In genomic region chr1:109392788-109393580, GRCh38 we compare ENCODE assay signal across 8 cellular contexts. TPM values are rescaled to one million over a fixed set of nuclear protein-coding genes. Genes with fewer than 3 reads are reported as not detected.
A peak's percentile ranks its signal among the peaks of the same experiment; 100 is the strongest.
DNase-seq lines count a peak whose midpoint lies in the region; ATAC-seq and TF ChIP-seq lines count a peak whose summit lies in the region.

No MANE protein-coding gene starts in this region.

- H3K36me3 ChIP-seq in SK-N-MC (ENCODE audit: insufficient read depth, low read length) (no peaks in the 10 kb centered on the region), gastroesophageal sphincter (no peaks in the 10 kb centered on the region), prostate gland (no peaks in the 10 kb centered on the region)

- WGBS in gastroesophageal sphincter (ENCODE audit: low coverage in 1 of 2), 2 donors: 4 to 12% methylated on average over 7 to 10 of the region's 10 CpGs
- 21% methylated on average over 10 of the region's 10 CpGs for WGBS in prostate gland

- H3K4me1 ChIP-seq in gastroesophageal sphincter (peaks cover 35 to 89% (median 47%) of the 10 kb centered on the region in 3 donors), prostate gland (replicated peaks) (peaks cover 11% of the 10 kb centered on the region)

- TF ChIP-seq CTCF in gastroesophageal sphincter (IDR thresholded peaks at IDR 0.05) (no peak), prostate gland (IDR thresholded peaks at IDR 0.05) (no peak)

- DNase-seq in DMS 273 treated with DMSO at 0.1 percent for 48 hours (lab: John Stamatoyannopoulos, UW) (peak; percentile 51), SK-N-MC (ENCODE audit: low read depth, low spot score) (no peak), prostate gland (ENCODE audit: low spot score) (peak; percentile 70)
- DNase-seq in stimulated activated CD8-positive, alpha-beta memory T cell treated with anti-CD3 and anti-CD28 coated beads, Interleukin-4, amount 100 ng/mL, for 48 hours: no peak

- H3K9me3 ChIP-seq in SK-N-MC (ENCODE audit: low read depth, low read length) (no peaks in the 10 kb centered on the region), gastroesophageal sphincter (no peaks in the 10 kb centered on the region), prostate gland (no peaks in the 10 kb centered on the region)

- H3K9ac ChIP-seq in SK-N-MC (ENCODE audit: insufficient read length): peak overlapping the region; percentile 14

- TF ChIP-seq POLR2A in gastroesophageal sphincter (IDR thresholded peaks at IDR 0.05): no peak
- no peak for TF ChIP-seq POLR2A in prostate gland (IDR thresholded peaks at IDR 0.05)

- intact Hi-C loops in prostate gland (cut with DNase I): loop anchor here (2.0 kb wide), 1 partner anchor 22 kb away; no protein-coding TSS in a partner anchor

- no peaks in the 10 kb centered on the region for H3K27me3 ChIP-seq in gastroesophageal sphincter
- no peaks in the 10 kb centered on the region for H3K27me3 ChIP-seq in prostate gland (replicated peaks; ENCODE audit: insufficient read depth)

- TF ChIP-seq EP300 in gastroesophageal sphincter (IDR thresholded peaks at IDR 0.05): no peak

- H3K4me3 ChIP-seq in SK-N-MC (no peak overlapping the region), gastroesophageal sphincter (peak overlapping the region; percentile 5 to 76), prostate gland (no peak overlapping the region)

- no peak overlapping the region for H3K27ac ChIP-seq in SK-N-MC
- peak overlapping the region; percentile 87 to 92 (median 92) for H3K27ac ChIP-seq in gastroesophageal sphincter
- H3K27ac ChIP-seq in prostate gland: peak overlapping the region; percentile 59 to 78

- ATAC-seq in gastroesophageal sphincter (peak; percentile 55), GM21423 (IDR thresholded peaks at IDR 0.05; ENCODE audit: unreplicated experiment) (no peak), GM18520 (IDR thresholded peaks at IDR 0.05; ENCODE audit: unreplicated experiment) (no peak), GM21390 (IDR thresholded peaks at IDR 0.05; ENCODE audit: unreplicated experiment) (no peak)

RNA-seq across cellular contexts. Expression of gene SORT1, which starts 4.7 kb away (rescaled TPM):
- total RNA-seq in gastroesophageal sphincter (100 to 1,000 TPM in 2 of 4 donors, 10 to 100 TPM in 2; 66.6 to 142 (median 105) TPM), prostate gland (100 to 1,000 TPM in 1 of 2 donors, 10 to 100 TPM in 1; 34.0 to 164 TPM)

RNA-seq across cellular contexts. Expression of gene PSMA5, which starts 33.3 kb away (rescaled TPM):
- total RNA-seq in gastroesophageal sphincter: 10 to 100 TPM; 28.2 to 61.5 (median 30.4) TPM
- 10 to 100 TPM; 24.6 to 31.8 TPM for total RNA-seq in prostate gland

Comparison
In these comparisons a context has a peak if more than half of its experiments do, and no peak if none do; other contexts are left out.
1. DNase-seq: peak in DMS 273 treated with DMSO at 0.1 percent for 48 hours (single experiment) and prostate gland (single experiment); none in SK-N-MC (single experiment) and stimulated activated CD8-positive, alpha-beta memory T cell treated with anti-CD3 and anti-CD28 coated beads, Interleukin-4, amount 100 ng/mL, for 48 hours (single experiment).
2. H3K4me3 ChIP-seq: peak in gastroesophageal sphincter (2 of 2); none in SK-N-MC (single experiment) and prostate gland (0 of 2).